In genomic region chr2:241950878-241951331, GRCh38 we compare ENCODE assay signal across 8 cellular contexts.
DNase-seq lines count a peak whose midpoint lies in the region; ATAC-seq lines count a peak whose summit lies in the region.

No MANE protein-coding gene starts in this region.

- ATAC-seq in GM18867 (IDR thresholded peaks at IDR 0.05; ENCODE audit: unreplicated experiment), result no peak

- DNase-seq in NK-92 treated with Interleukin-12 subunit alpha and Interleukin-12 subunit beta, amount 100 ng/mL, for 24 hours (lab: John Stamatoyannopoulos, UW), result peak; percentile 35
- DNase-seq in NK-92 (lab: John Stamatoyannopoulos, UW; ENCODE audit: unreplicated experiment), result no peak
- DNase-seq in NCI-H2081 (lab: John Stamatoyannopoulos, UW), result peak; percentile 60 to 71
- DNase-seq in activated CD4-positive, CD25-positive, alpha-beta regulatory T cell treated with anti-CD3 and anti-CD28 coated beads, Interleukin-2, amount 50 U/mL, for 72 hours, result peak; percentile 61
- peak; percentile 75 for DNase-seq in cerebellum (ENCODE audit: low spot score)
- peak; percentile 91 for DNase-seq in left kidney (ENCODE audit: low read depth, low spot score)
- peak; percentile 74 for DNase-seq in stimulated activated CD4-positive, alpha-beta T cell treated with anti-CD3 and anti-CD28 coated beads, Interleukin-4, amount 100 ng/mL, for 24 hours
